ENCODE assay signal across 18 cellular contexts in genomic region chr6:149636116-149636515, GRCh38. TPM values are rescaled to one million over a fixed set of nuclear protein-coding genes. Genes with fewer than 3 reads are reported as not detected.
DNase-seq lines count a peak whose midpoint lies in the region; ATAC-seq, FAIRE-seq and TF ChIP-seq lines count a peak whose summit lies in the region.
"Had no signal": no experiment of that assay in that cellular context is flagged by ENCODE, and none has a peak within 500 bp of the region (broad histone marks: within the 10 kb centered on the region; RNA-seq: fewer than 3 reads in every experiment).

No MANE protein-coding gene starts in this region.

- H3F3A ChIP-seq in GM23248 (ENCODE audit: insufficient read depth), result no peaks in the 10 kb centered on the region

- peak; percentile 80 for FAIRE-seq in RCC 7860 (lab: Jason Lieb, UNC)

- H3K4me1 ChIP-seq in GM23248 (ENCODE audit: insufficient read depth) (no peaks in the 10 kb centered on the region), psoas muscle (no peaks in the 10 kb centered on the region), right cardiac atrium (ENCODE audit: control insufficient read depth, insufficient read depth, low read length) (no peaks in the 10 kb centered on the region)

- ATAC-seq in psoas muscle, result peak in 3 of 4 donors; percentile 40 to 77 (median 55)
- ATAC-seq in right cardiac atrium, result no peak
- ATAC-seq in HG02642 (IDR thresholded peaks at IDR 0.05; ENCODE audit: poor library complexity, unreplicated experiment), result no peak
- ATAC-seq: left ventricle myocardium superior; naive thymus-derived CD4-positive, alpha-beta T cell had no signal

- H3K27me3 ChIP-seq in GM23248 (replicated peaks; ENCODE audit: insufficient read depth) (no peaks in the 10 kb centered on the region), psoas muscle (ENCODE audit: insufficient read depth in 3 of 3, low read length in 2 of 3) (no peaks in the 10 kb centered on the region), right cardiac atrium (ENCODE audit: control insufficient read depth, insufficient read depth) (no peaks in the 10 kb centered on the region)

- TF ChIP-seq CTCF in epithelial cell of esophagus (IDR thresholded peaks at IDR 0.05; ENCODE audit: insufficient read depth, low read depth, low read length, missing control alignments), result no peak
- no peak for TF ChIP-seq CTCF in psoas muscle (IDR thresholded peaks at IDR 0.05)

- in situ Hi-C loops in GM23248 (cut with MboI), result no loop called here

- no peaks in the 10 kb centered on the region for H4K20me1 ChIP-seq in GM23248 (ENCODE audit: insufficient read depth)

- peak; percentile 68 for DNase-seq in GM23248
- DNase-seq in RCC 7860 (ENCODE audit: low spot score), result peak; percentile 29
- peak; percentile 29 for DNase-seq in epithelial cell of esophagus (ENCODE audit: low read depth)
- DNase-seq in psoas muscle, result no peak
- no peak for DNase-seq in activated CD4-positive, CD25-positive, alpha-beta regulatory T cell treated with anti-CD3 and anti-CD28 coated beads, Interleukin-2, amount 50 U/mL, for 72 hours
- no peak for DNase-seq in right cardiac atrium
- DNase-seq in posterior vena cava (ENCODE audit: low spot score), result no peak
- DNase-seq: activated naive CD4-positive, alpha-beta T cell; CD8-positive, alpha-beta memory T cell; KBM-7; left ventricle myocardium superior; naive thymus-derived CD4-positive, alpha-beta T cell; NCI-H1417 treated with DMSO at 0.1 percent for 48 hours; NCI-H345; retina; stimulated activated CD4-positive, alpha-beta T cell treated with anti-CD3 and anti-CD28 coated beads, Interleukin-2, amount 100 ng/mL, for 24 hours had no signal

- H3K4me2 ChIP-seq in GM23248 (ENCODE audit: unreplicated experiment), result no peak overlapping the region

- H2AFZ ChIP-seq in GM23248, result no peak overlapping the region

- H3K9me3 ChIP-seq in GM23248 (ENCODE audit: low read depth), result no peaks in the 10 kb centered on the region
- H3K9me3 ChIP-seq in psoas muscle, result no peaks in the 10 kb centered on the region
- H3K9me3 ChIP-seq in right cardiac atrium (ENCODE audit: control insufficient read depth, low read length), result no peaks in the 10 kb centered on the region

- no peaks in the 10 kb centered on the region for H3K9me2 ChIP-seq in GM23248 (ENCODE audit: insufficient read depth)

- H3K36me3 ChIP-seq in GM23248 (ENCODE audit: low read depth), result peaks cover 11% of the 10 kb centered on the region; the same call in 1 of the 2 replicates
- peaks cover 8 to 52% of the 10 kb centered on the region in 2 donors for H3K36me3 ChIP-seq in psoas muscle (ENCODE audit: insufficient read depth in 1 of 2, low read depth in 1 of 2)

- H3K4me3 ChIP-seq in GM23248 (no peak overlapping the region), epithelial cell of esophagus (ENCODE audit: low read length) (no peak overlapping the region), psoas muscle (no peak overlapping the region), right cardiac atrium (ENCODE audit: low read length) (no peak overlapping the region)

- no peak overlapping the region for H3K27ac ChIP-seq in GM23248
- no peak overlapping the region for H3K27ac ChIP-seq in psoas muscle
- no peak overlapping the region for H3K27ac ChIP-seq in right cardiac atrium (ENCODE audit: low read length)
- H3K27ac ChIP-seq: VCaP had no signal

- 53 to 57% methylated on average over 2 of the region's 2 CpGs for WGBS in GM23248 (ENCODE audit: low coverage in 1 of 2, low lambda C conversion rate in 2 of 2, missing lambda C conversion rate in 2 of 2), 2 experiments
- WGBS in psoas muscle, 3 donors, result 53 to 61% (median 55%) methylated on average over 2 of the region's 2 CpGs
- 78% methylated on average over 2 of the region's 2 CpGs for WGBS in right cardiac atrium

- intact Hi-C loops in psoas muscle (cut with DNase I), result loop anchor here in 1 of 2 donors (10.0 kb wide), 1 partner anchor 61 kb away; no protein-coding TSS in a partner anchor
- intact Hi-C loops in right cardiac atrium (cut with DNase I), result no loop called here
- intact Hi-C loops in posterior vena cava (cut with DNase I), result no loop called here

- peaks cover 62% of the 10 kb centered on the region for H3K79me2 ChIP-seq in GM23248 (ENCODE audit: insufficient read depth)

- H3K9ac ChIP-seq in GM23248, result no peak overlapping the region

RNA-seq across cellular contexts. Expression of gene KATNA1, which starts 12.4 kb away (rescaled TPM):
- 30.9 and 34.8 TPM in 2 replicates for total RNA-seq in GM23248 (2014; rRNA removed; shearing (Covaris generic))
- polyA plus RNA-seq in GM23248 (2016; fragmentation: Nextera tagmentation; extraction: Ambion mirVana), result 27.1 and 28.4 TPM in 2 replicates
- 10 to 100 TPM; 10.7 to 24.5 (median 16.4) TPM for total RNA-seq in psoas muscle
- polyA plus RNA-seq in psoas muscle, result 10 to 100 TPM; 19.2 to 30.1 (median 29.1) TPM
- total RNA-seq in right cardiac atrium, result 10 to 100 TPM in 3 of 4 donors, 1 to 10 TPM in 1; 9.9 to 13.4 (median 13.1) TPM
- 10.3 TPM for polyA plus RNA-seq in right cardiac atrium
- total RNA-seq in posterior vena cava, result 10 to 100 TPM; 11.5 to 16.3 TPM

Comparison
In these comparisons a context has a peak if more than half of its experiments do, and no peak if none do; other contexts are left out.
1. DNase-seq: peak in GM23248 (single experiment), RCC 7860 (single experiment) and epithelial cell of esophagus (single experiment); none in psoas muscle (0 of 2), activated CD4-positive, CD25-positive, alpha-beta regulatory T cell treated with anti-CD3 and anti-CD28 coated beads, Interleukin-2, amount 50 U/mL, for 72 hours (single experiment), right cardiac atrium (0 of 3) and posterior vena cava (single experiment).
2. ATAC-seq: peak in psoas muscle (3 of 4); none in right cardiac atrium (0 of 2) and HG02642 (single experiment).